Comparison of ENCODE assay signal across 13 cellular contexts in the genomic region with DNA sequence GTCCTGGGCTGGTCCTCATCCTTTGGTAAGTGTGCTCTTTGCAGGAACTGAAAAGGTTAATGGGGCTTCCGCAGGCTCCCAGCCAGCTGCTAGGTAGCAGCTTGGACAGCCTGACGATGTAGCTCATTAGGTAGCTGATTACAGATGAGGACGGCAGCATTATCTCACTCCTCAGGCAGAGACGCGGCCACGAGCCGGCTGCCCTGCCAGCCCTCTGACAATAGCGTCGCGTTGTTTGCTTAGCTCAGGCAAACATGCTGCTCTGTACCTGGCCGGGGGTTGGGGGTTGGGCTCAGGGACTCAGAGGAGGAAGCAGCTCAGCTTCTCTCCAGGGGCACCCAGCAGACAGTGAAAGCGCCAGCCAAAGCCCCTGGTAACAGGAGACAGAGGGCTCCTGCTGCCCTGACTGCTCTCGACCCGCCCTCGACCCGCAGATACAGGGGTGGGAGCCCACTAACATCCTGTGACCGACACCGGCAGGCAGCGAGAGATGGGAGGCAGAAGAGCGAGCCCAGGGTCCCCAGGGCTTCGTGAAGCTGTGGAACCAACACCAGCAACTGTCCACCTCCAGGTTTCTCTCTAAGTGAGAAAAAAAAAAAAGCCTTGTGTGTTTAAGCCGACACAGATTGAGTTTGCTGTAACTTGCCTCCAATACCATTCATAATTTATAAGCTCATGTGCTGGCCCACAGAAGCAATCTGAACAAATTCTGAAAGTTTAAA. TPM values are rescaled to one million over a fixed set of nuclear protein-coding genes. Genes with fewer than 3 reads are reported as not detected.
DNase-seq lines count a peak whose midpoint lies in the region; ATAC-seq, FAIRE-seq and TF ChIP-seq lines count a peak whose summit lies in the region.
"Had no signal": no experiment of that assay in that cellular context is flagged by ENCODE, and none has a peak within 500 bp of the region (broad histone marks: within the 10 kb centered on the region; RNA-seq: fewer than 3 reads in every experiment).

No MANE protein-coding gene starts in this region.

- 30% methylated on average over 10 of the region's 22 CpGs for WGBS in HepG2 (ENCODE audit: low lambda C conversion rate)

- peak; percentile 66 for FAIRE-seq in HepG2 (lab: Jason Lieb, UNC)

- intact Hi-C loops in HepG2 (cut with micrococcal nuclease; ENCODE audit: unreplicated experiment), result loop anchor here (1.0 kb wide), 1 partner anchor 10 kb away; no protein-coding TSS in a partner anchor

- TF ChIP-seq POLR2A in HepG2 (IDR thresholded peaks at IDR 0.05; ENCODE audit: insufficient read depth in 1 of 2, low read depth in 2 of 2, low read length in 2 of 2), result no peak

- H3K4me2 ChIP-seq in HepG2 (ENCODE audit: low read depth, low read length), result peak overlapping the region; percentile 66

- H3K9ac ChIP-seq in NT2/D1 (ENCODE audit: insufficient read length, low read depth) (peak overlapping the region; percentile 56), HepG2 (ENCODE audit: insufficient read depth, low read depth, low read length) (no peak overlapping the region)

- TF ChIP-seq EP300 in HepG2 (IDR thresholded peaks at IDR 0.05; ENCODE audit: low read depth in 2 of 2, low read length in 2 of 2), result peak in 1 of 2 experiments; percentile 64; a peak in 2 of 4 replicates
- peak; percentile 39; the same call in 1 of the 2 replicates for TF ChIP-seq EP300 in HepG2 (CRISPR knock-in tag; IDR thresholded peaks at IDR 0.05; ENCODE audit: borderline replicate concordance)

- in situ Hi-C loops in HepG2 (cut with HindIII; ENCODE audit: extremely low pct_ligation_motif_present, low pct_unique_long_range_greater_than_20kb), result no loop called here

- CTCF ChIA-PET in HepG2 (lab: Yijun Ruan, JAX; ENCODE audit: low intra/inter-chr PET ratio, low total read pairs), result no interaction called here

- no peak for TF ChIP-seq CTCF in HepG2 (CRISPR knock-in tag; IDR thresholded peaks at IDR 0.05)

- H3K4me1 ChIP-seq in NT2/D1 (ENCODE audit: insufficient read depth, insufficient read length), result peaks cover 10% of the 10 kb centered on the region
- H3K4me1 ChIP-seq in HepG2 (ENCODE audit: insufficient read depth, low read length), result peaks cover 100% of the 10 kb centered on the region
- H3K4me1 ChIP-seq: ascending aorta had no signal

- H3K36me3 ChIP-seq in NT2/D1 (ENCODE audit: insufficient read depth, insufficient read length, low read length) (no peaks in the 10 kb centered on the region), HepG2 (replicated peaks in 1 of 2; ENCODE audit: control insufficient read depth in 1 of 2, insufficient read depth in 2 of 2, low read length in 2 of 2) (no peaks in the 10 kb centered on the region)
- H3K36me3 ChIP-seq: ascending aorta, tibial nerve had no signal

- DNase-seq in DMS 273 treated with DMSO at 0.1 percent for 48 hours (lab: John Stamatoyannopoulos, UW) (peak; percentile 30), NCI-H1436 (lab: John Stamatoyannopoulos, UW) (peak; percentile 90), NT2/D1 (ENCODE audit: low read depth, low spot score) (no peak), HepG2 (ENCODE audit: low spot score) (peak; percentile 73), inferior parietal cortex (ENCODE audit: extremely low spot score) (no peak), substantia nigra (lab: John Stamatoyannopoulos, UW) (no peak), kidney tubule cell (ENCODE audit: low spot score) (no peak)
- DNase-seq: C1 segment of cervical spinal cord; GOT3; stimulated activated CD4-positive, alpha-beta T cell treated with anti-CD3 and anti-CD28 coated beads, Interleukin-2, amount 100 ng/mL, for 24 hours had no signal

- H3K9me3 ChIP-seq in NT2/D1 (ENCODE audit: insufficient read depth, low read length), result no peaks in the 10 kb centered on the region
- no peaks in the 10 kb centered on the region for H3K9me3 ChIP-seq in HepG2 (ENCODE audit: low read length)
- H3K9me3 ChIP-seq: ascending aorta, tibial nerve had no signal

- H3K27ac ChIP-seq in HepG2 (ENCODE audit: extremely low read length, insufficient read depth, low read length) (no peak overlapping the region), substantia nigra (ENCODE audit: low read depth, low read length, poor library complexity, severe bottlenecking) (no peak overlapping the region)
- H3K27ac ChIP-seq: ascending aorta, tibial nerve had no signal

- peaks cover 11% of the 10 kb centered on the region for H3K27me3 ChIP-seq in NT2/D1 (ENCODE audit: insufficient read depth, insufficient read length)
- no peaks in the 10 kb centered on the region for H3K27me3 ChIP-seq in HepG2 (ENCODE audit: control insufficient read depth in 1 of 2, insufficient read depth in 2 of 2, low read length in 2 of 2)
- H3K27me3 ChIP-seq: ascending aorta had no signal

- BruUV-seq in HepG2 (replicated peaks; lab: Mats Ljungman, UMichigan), result no TSS peak

- H3K4me3 ChIP-seq in NT2/D1 (ENCODE audit: insufficient read length, low read depth) (no peak overlapping the region), HepG2 (replicated peaks in 1 of 3; ENCODE audit: insufficient read depth in 1 of 3, low read depth in 2 of 3, low read length in 3 of 3) (peak overlapping the region in 1 of 3 experiments; percentile 36; a peak in 2 of 6 replicates)
- H3K4me3 ChIP-seq: ascending aorta, tibial nerve had no signal

- no peak for TF ChIP-seq RAD21 in HepG2 (CRISPR knock-in tag; IDR thresholded peaks at IDR 0.05)

- POLR2A ChIA-PET in HepG2 (lab: Yijun Ruan, JAX), result interaction anchor here (1.0 to 1.9 kb wide), 5 partner anchors 9 to 149 kb away, joined by 3 to 15 read pairs (median 9); no protein-coding TSS in a partner anchor

- no peaks in the 10 kb centered on the region for H4K20me1 ChIP-seq in HepG2 (ENCODE audit: insufficient read depth, low read length)

- no peak overlapping the region for H2AFZ ChIP-seq in HepG2 (ENCODE audit: low read length)

- H3K79me2 ChIP-seq in HepG2 (ENCODE audit: insufficient read depth, low read length), result no peaks in the 10 kb centered on the region

- ATAC-seq in HepG2, result peak; percentile 79
- no peak for ATAC-seq in GM19452 (IDR thresholded peaks at IDR 0.05; ENCODE audit: unreplicated experiment)

TF ChIP-seq in HepG2, 621 proteins besides CTCF, POLR2A, EP300 and RAD21 (continues in another document):
- TF ChIP-seq ZNF737 (CRISPR knock-in tag; IDR thresholded peaks at IDR 0.05; ENCODE audit: borderline replicate concordance) (peak; percentile 54; the same call in 1 of the 2 replicates), NFATC3 (CRISPR knock-in tag; IDR thresholded peaks at IDR 0.05) (no peak), ZNF878 (CRISPR knock-in tag; IDR thresholded peaks at IDR 0.05) (no peak), ZNF350 (CRISPR knock-in tag; IDR thresholded peaks at IDR 0.05; ENCODE audit: borderline replicate concordance, low read depth) (peak; percentile 43; the same call in 1 of the 2 replicates), ZNF44 (CRISPR knock-in tag; IDR thresholded peaks at IDR 0.05) (no peak; the same call in 1 of the 2 replicates), ZNF501 (CRISPR knock-in tag; IDR thresholded peaks at IDR 0.05) (peak; percentile 87)
- TF ChIP-seq, protein P1, sequence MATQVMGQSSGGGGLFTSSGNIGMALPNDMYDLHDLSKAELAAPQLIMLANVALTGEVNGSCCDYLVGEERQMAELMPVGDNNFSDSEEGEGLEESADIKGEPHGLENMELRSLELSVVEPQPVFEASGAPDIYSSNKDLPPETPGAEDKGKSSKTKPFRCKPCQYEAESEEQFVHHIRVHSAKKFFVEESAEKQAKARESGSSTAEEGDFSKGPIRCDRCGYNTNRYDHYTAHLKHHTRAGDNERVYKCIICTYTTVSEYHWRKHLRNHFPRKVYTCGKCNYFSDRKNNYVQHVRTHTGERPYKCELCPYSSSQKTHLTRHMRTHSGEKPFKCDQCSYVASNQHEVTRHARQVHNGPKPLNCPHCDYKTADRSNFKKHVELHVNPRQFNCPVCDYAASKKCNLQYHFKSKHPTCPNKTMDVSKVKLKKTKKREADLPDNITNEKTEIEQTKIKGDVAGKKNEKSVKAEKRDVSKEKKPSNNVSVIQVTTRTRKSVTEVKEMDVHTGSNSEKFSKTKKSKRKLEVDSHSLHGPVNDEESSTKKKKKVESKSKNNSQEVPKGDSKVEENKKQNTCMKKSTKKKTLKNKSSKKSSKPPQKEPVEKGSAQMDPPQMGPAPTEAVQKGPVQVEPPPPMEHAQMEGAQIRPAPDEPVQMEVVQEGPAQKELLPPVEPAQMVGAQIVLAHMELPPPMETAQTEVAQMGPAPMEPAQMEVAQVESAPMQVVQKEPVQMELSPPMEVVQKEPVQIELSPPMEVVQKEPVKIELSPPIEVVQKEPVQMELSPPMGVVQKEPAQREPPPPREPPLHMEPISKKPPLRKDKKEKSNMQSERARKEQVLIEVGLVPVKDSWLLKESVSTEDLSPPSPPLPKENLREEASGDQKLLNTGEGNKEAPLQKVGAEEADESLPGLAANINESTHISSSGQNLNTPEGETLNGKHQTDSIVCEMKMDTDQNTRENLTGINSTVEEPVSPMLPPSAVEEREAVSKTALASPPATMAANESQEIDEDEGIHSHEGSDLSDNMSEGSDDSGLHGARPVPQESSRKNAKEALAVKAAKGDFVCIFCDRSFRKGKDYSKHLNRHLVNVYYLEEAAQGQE (IDR thresholded peaks at IDR 0.05; ENCODE audit: borderline replicate concordance in 1 of 2, low read depth in 1 of 2, low read length in 2 of 2), result no peak

RNA-seq across cellular contexts. Expression of gene DLK1, which starts 53.4 kb away (rescaled TPM):
- 48.2 and 95.5 TPM in 2 replicates for total RNA-seq in HepG2 (2016; rRNA removed; fragmentation: Illumina TruSeq; extraction: Trizol)
- 20.1 and 21.5 TPM in 2 replicates for total RNA-seq in HepG2 (2016; cell fraction: cytosol; rRNA removed; fragmentation: Illumina TruSeq; extraction: Trizol; ENCODE audit: low read depth)
- 42.8 and 103 TPM in 2 replicates for total RNA-seq in HepG2 (2016; cell fraction: insoluble cytoplasmic fraction; rRNA removed; fragmentation: Illumina TruSeq; extraction: Trizol)
- total RNA-seq in HepG2 (2016; cell fraction: membrane; rRNA removed; fragmentation: Illumina TruSeq; extraction: Trizol), result 36.0 and 50.6 TPM in 2 replicates
- 89.0 and 105 TPM in 2 replicates for total RNA-seq in HepG2 (2016; cell fraction: nucleus; rRNA removed; fragmentation: Illumina TruSeq; extraction: Trizol)
- 312 and 395 TPM in 2 replicates for polyA plus RNA-seq in HepG2 (2011; rRNA removed)
- 265 and 361 TPM in 2 replicates for polyA plus RNA-seq in HepG2 (2011; cell fraction: cytosol; rRNA removed)
- 341 and 399 TPM in 2 replicates for polyA plus RNA-seq in HepG2 (2011; cell fraction: nucleus; rRNA removed)
- polyA plus RNA-seq in HepG2 (2012), result 757 and 768 TPM in 2 replicates
- 47.2 and 71.3 TPM in 2 replicates for polyA plus RNA-seq in HepG2 (2016; cell fraction: cytosol; fragmentation: Illumina TruSeq; extraction: Trizol; ENCODE audit: low read depth)
- polyA plus RNA-seq in HepG2 (2016; cell fraction: insoluble cytoplasmic fraction; fragmentation: Illumina TruSeq; extraction: Trizol; ENCODE audit: low read depth), result 105 and 121 TPM in 2 replicates
- 59.9 and 79.2 TPM in 2 replicates for polyA plus RNA-seq in HepG2 (2016; cell fraction: membrane; fragmentation: Illumina TruSeq; extraction: Trizol; ENCODE audit: low read depth)
- 324 and 361 TPM in 2 replicates for polyA plus RNA-seq in HepG2 (2016; cell fraction: nucleus; fragmentation: Illumina TruSeq; extraction: Trizol; ENCODE audit: insufficient read depth, low read depth)
- polyA minus RNA-seq in HepG2 (2011; rRNA and poly(A)+ RNA removed; ENCODE audit: low replicate concordance), result 0.49 and 99.7 TPM in 2 replicates
- polyA minus RNA-seq in HepG2 (2011; cell fraction: cytosol; rRNA and poly(A)+ RNA removed), result 86.7 and 119 TPM in 2 replicates
- polyA minus RNA-seq in HepG2 (2011; cell fraction: nucleus; rRNA and poly(A)+ RNA removed), result 18.8 and 31.0 TPM in 2 replicates
- total RNA-seq: tibial nerve had no signal

Comparison
In these comparisons a context has a peak if more than half of its experiments do, and no peak if none do; other contexts are left out.
1. DNase-seq: peak in DMS 273 treated with DMSO at 0.1 percent for 48 hours (single experiment), NCI-H1436 (single experiment) and HepG2 (single experiment); none in NT2/D1 (single experiment), inferior parietal cortex (single experiment), substantia nigra (0 of 49) and kidney tubule cell (single experiment).